ENCODE assay signal across 1 cellular context in the genomic region with DNA sequence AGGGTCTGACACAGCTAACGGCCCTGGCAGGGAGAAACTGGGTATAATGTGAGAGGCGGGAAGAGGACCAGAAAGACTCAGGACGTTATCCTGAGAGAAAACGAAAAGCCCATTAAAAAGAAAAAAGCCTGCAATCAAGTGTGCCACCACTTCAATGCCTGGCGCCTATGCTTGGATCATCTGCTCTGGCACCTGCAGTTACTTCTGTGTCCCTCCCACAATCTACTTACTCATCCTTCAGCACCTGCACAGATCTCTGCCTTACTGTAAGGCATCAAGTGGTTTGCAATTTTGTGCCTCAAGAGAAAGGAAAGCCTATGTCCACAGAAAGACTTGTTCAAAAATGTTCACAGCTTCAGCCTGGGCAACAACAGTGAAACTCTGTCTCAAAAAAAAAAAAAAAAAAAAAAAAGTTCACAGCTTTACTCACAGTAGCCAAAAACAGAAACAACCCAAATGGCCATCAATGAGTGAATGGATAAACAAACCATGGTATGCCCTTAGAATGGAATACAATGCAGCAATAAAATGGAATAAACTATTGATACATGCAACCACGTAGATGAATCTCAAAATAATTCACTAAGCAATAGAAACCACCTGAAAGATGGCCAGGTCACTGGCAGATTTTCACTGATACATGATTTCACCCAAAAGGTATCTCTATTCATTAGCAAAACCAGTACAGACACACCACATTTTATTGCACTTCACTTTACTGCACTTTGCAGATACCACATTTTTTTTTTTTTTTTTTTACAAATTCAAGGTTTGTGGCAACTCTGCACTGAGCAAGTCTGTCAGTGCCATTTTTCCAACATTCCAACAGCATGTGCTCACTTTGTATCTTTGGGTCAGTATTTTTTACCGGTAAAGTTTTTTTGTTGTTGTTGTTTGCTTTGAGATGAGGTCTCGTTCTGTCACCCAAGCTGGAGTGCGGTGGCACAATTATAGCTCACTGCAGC.
TF ChIP-seq lines count a peak whose summit lies in the region.

No MANE protein-coding gene starts in this region.

TF ChIP-seq in IMR-90, 13 proteins besides CTCF, POLR2A, EP300 and RAD21 (continued from another document):
- TF ChIP-seq, protein P1, sequence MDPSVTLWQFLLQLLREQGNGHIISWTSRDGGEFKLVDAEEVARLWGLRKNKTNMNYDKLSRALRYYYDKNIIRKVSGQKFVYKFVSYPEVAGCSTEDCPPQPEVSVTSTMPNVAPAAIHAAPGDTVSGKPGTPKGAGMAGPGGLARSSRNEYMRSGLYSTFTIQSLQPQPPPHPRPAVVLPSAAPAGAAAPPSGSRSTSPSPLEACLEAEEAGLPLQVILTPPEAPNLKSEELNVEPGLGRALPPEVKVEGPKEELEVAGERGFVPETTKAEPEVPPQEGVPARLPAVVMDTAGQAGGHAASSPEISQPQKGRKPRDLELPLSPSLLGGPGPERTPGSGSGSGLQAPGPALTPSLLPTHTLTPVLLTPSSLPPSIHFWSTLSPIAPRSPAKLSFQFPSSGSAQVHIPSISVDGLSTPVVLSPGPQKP (IDR thresholded peaks at IDR 0.05; ENCODE audit: borderline replicate concordance, low read depth, low read length) = no peak
- TF ChIP-seq CEBPB (IDR thresholded peaks at IDR 0.05; ENCODE audit: low read depth, low read length) (no peak), MAZ (IDR thresholded peaks at IDR 0.05; ENCODE audit: borderline replicate concordance, low read depth, low read length) (no peak), BHLHE40 (IDR thresholded peaks at IDR 0.05; ENCODE audit: low read depth, low read length) (no peak), RFX5 (IDR thresholded peaks at IDR 0.05; ENCODE audit: low read depth, low read length) (no peak), SMC3 (IDR thresholded peaks at IDR 0.05; ENCODE audit: low read depth, low read length) (no peak), FOS (IDR thresholded peaks at IDR 0.05; ENCODE audit: low read depth, low read length) (no peak), RCOR1 (IDR thresholded peaks at IDR 0.05; ENCODE audit: insufficient replicate concordance, low read length) (no peak), MXI1 (IDR thresholded peaks at IDR 0.05; ENCODE audit: borderline replicate concordance, low read depth, low read length) (no peak), CHD1 (IDR thresholded peaks at IDR 0.05; ENCODE audit: low read depth, low read length) (no peak)
- TF ChIP-seq, protein P2, sequence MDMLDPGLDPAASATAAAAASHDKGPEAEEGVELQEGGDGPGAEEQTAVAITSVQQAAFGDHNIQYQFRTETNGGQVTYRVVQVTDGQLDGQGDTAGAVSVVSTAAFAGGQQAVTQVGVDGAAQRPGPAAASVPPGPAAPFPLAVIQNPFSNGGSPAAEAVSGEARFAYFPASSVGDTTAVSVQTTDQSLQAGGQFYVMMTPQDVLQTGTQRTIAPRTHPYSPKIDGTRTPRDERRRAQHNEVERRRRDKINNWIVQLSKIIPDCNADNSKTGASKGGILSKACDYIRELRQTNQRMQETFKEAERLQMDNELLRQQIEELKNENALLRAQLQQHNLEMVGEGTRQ (IDR thresholded peaks at IDR 0.05; ENCODE audit: low read depth, low read length) = no peak
